23 cellular contexts compared by ENCODE assay signal in genomic region chr15:79494392-79494909, GRCh38.
A peak's percentile ranks its signal among the peaks of the same experiment; 100 is the strongest.
DNase-seq lines count a peak whose midpoint lies in the region; ATAC-seq, FAIRE-seq and TF ChIP-seq lines count a peak whose summit lies in the region.
"Had no signal": no experiment of that assay in that cellular context is flagged by ENCODE, and none has a peak within 500 bp of the region (broad histone marks: within the 10 kb centered on the region; RNA-seq: fewer than 3 reads in every experiment).

No MANE protein-coding gene starts in this region.

- H3K9ac ChIP-seq in H9 (ENCODE audit: extremely low read depth, insufficient read length, low read length): no peak overlapping the region
- H3K9ac ChIP-seq: GM23248 had no signal

- H3K36me3 ChIP-seq in GM23338 (ENCODE audit: insufficient read depth) (no peaks in the 10 kb centered on the region), body of pancreas (replicated peaks in 1 of 2; ENCODE audit: insufficient read depth in 1 of 2, low read depth in 2 of 2) (no peaks in the 10 kb centered on the region), pancreas (no peaks in the 10 kb centered on the region)
- H3K36me3 ChIP-seq: BE2C had no signal

- no peak for TF ChIP-seq POLR2A in body of pancreas (IDR thresholded peaks at IDR 0.05)

- H3K27ac ChIP-seq in GM23338 (ENCODE audit: low read depth) (no peak overlapping the region), H9 (ENCODE audit: insufficient read length, low read depth, low read length) (no peak overlapping the region), body of pancreas (peak overlapping the region; percentile 5 to 58 (median 34)), pancreas (peak overlapping the region in 3 of 4 donors; percentile 7 to 47 (median 10))
- H3K27ac ChIP-seq: GM23248, HL-60 had no signal

- no peak overlapping the region for H2BK5ac ChIP-seq in H9 (ENCODE audit: insufficient read length, low read length)

- H3K23me2 ChIP-seq in H9 (ENCODE audit: insufficient read length, low read depth, low read length, poor library complexity, severe bottlenecking): no peaks in the 10 kb centered on the region

- no peak overlapping the region for H4K8ac ChIP-seq in H9 (replicated peaks; ENCODE audit: insufficient read length, low read depth, low read length)

- H3K27me3 ChIP-seq in GM23338 (ENCODE audit: insufficient read depth) (no peaks in the 10 kb centered on the region), H9 (ENCODE audit: insufficient read depth, low read length) (no peaks in the 10 kb centered on the region), body of pancreas (no peaks in the 10 kb centered on the region), pancreas (no peaks in the 10 kb centered on the region)

- no peak for ATAC-seq in GM23338
- peak; percentile 68 for ATAC-seq in body of pancreas
- ATAC-seq in pancreas: peak; percentile 21 to 65 (median 46)
- ATAC-seq in GM21528 (IDR thresholded peaks at IDR 0.05; ENCODE audit: low FRiP score, unreplicated experiment): no peak
- no peak for ATAC-seq in HG03039 (IDR thresholded peaks at IDR 0.05; ENCODE audit: unreplicated experiment)
- ATAC-seq: GM12878, K562 had no signal

- DNase-seq in GM23338 (ENCODE audit: low spot score) (no peak), H9 (no peak), body of pancreas (no peak), pancreas (no peak), NCI-H2227 treated with DMSO at 0.1 percent for 48 hours (lab: John Stamatoyannopoulos, UW) (no peak)
- DNase-seq: ACHN; BE2C; C1 segment of cervical spinal cord; CD4-positive, CD25-positive, alpha-beta regulatory T cell; CD8-positive, alpha-beta memory T cell; COR-L47; DMS 273 treated with DMSO at 0.1 percent for 48 hours; DMS53; DND-41; EL; GM23248; IMR-90 had no signal

- no peaks in the 10 kb centered on the region; the same call in 2 of the 3 replicates for H3K9me3 Mint-ChIP-seq in GM23338
- peaks cover 0 to 8% of the 10 kb centered on the region in 2 experiments; a peak in 2 of 5 replicates for H3K9me3 Mint-ChIP-seq in H9

- intact Hi-C loops in body of pancreas (cut with DNase I): no loop called here
- intact Hi-C loops in pancreas (cut with DNase I): no loop called here

- no peak overlapping the region for H2BK12ac ChIP-seq in H9 (ENCODE audit: insufficient read length, low read depth, low read length)

- H3K79me2 ChIP-seq in GM23338 (replicated peaks; ENCODE audit: insufficient read depth): no peaks in the 10 kb centered on the region
- no peaks in the 10 kb centered on the region for H3K79me2 ChIP-seq in H9 (ENCODE audit: insufficient read depth, low read length)

- no peaks in the 10 kb centered on the region for H3F3A ChIP-seq in GM23338 (replicated peaks; ENCODE audit: low read depth)

- H3K27ac Mint-ChIP-seq in GM23338: no peak overlapping the region
- peak overlapping the region in 2 of 3 experiments; percentile 3 to 31; a peak in 1 of 7 replicates for H3K27ac Mint-ChIP-seq in H9
- H3K27ac Mint-ChIP-seq: CD4-positive, CD25-positive, alpha-beta regulatory T cell; CD8-positive, alpha-beta memory T cell had no signal

- no peaks in the 10 kb centered on the region; the same call in 1 of the 2 replicates for H3K9me2 ChIP-seq in GM23338 (ENCODE audit: insufficient read depth)

- H3K4me1 Mint-ChIP-seq in GM23338: peaks cover 13% of the 10 kb centered on the region
- H3K4me1 Mint-ChIP-seq in H9: peaks cover 11 to 14% of the 10 kb centered on the region in 2 experiments
- H3K4me1 Mint-ChIP-seq: CD8-positive, alpha-beta memory T cell had no signal

- H3K4me2 ChIP-seq in GM23338 (no peak overlapping the region), H9 (ENCODE audit: insufficient read depth, insufficient read length, low read length) (no peak overlapping the region)

- H3K9me3 ChIP-seq in H9 (ENCODE audit: control insufficient read depth, low read depth, low read length): no peaks in the 10 kb centered on the region
- no peaks in the 10 kb centered on the region for H3K9me3 ChIP-seq in body of pancreas
- H3K9me3 ChIP-seq in pancreas: no peaks in the 10 kb centered on the region
- H3K9me3 ChIP-seq: BE2C had no signal

- H3K18ac ChIP-seq in H9 (ENCODE audit: insufficient read length, low read depth, low read length): no peak overlapping the region

- H2AFZ ChIP-seq in GM23338: peak overlapping the region; percentile 28; the same call in 1 of the 2 replicates
- H2AFZ ChIP-seq in H9 (ENCODE audit: low read length): no peak overlapping the region
- H2AFZ ChIP-seq: GM23248 had no signal

- H3K23ac ChIP-seq in H9 (ENCODE audit: insufficient read length, low read depth, low read length): no peak overlapping the region

- H3K4me1 ChIP-seq in GM23338 (ENCODE audit: insufficient read depth) (peaks cover 8% of the 10 kb centered on the region; the same call in 1 of the 2 replicates), H9 (ENCODE audit: insufficient read depth, low read length) (peaks cover 10% of the 10 kb centered on the region; the same call in 1 of the 2 replicates), body of pancreas (peaks cover 5% of the 10 kb centered on the region), pancreas (no peaks in the 10 kb centered on the region)
- H3K4me1 ChIP-seq: BE2C had no signal

- H2BK120ac ChIP-seq in H9 (ENCODE audit: low read depth, low read length, poor library complexity, severe bottlenecking): no peak overlapping the region

- H4K91ac ChIP-seq in H9 (ENCODE audit: insufficient read length, low read depth, low read length): no peak overlapping the region

- H3T11ph ChIP-seq in H9 (ENCODE audit: low read length): no peak overlapping the region

- H3K27me3 Mint-ChIP-seq in GM23338 (ENCODE audit: insufficient read depth, low read depth, poor library complexity) (no peaks in the 10 kb centered on the region), H9 (ENCODE audit: low read depth) (no peaks in the 10 kb centered on the region; the same call in none of the 2 replicates)

- H3K56ac ChIP-seq in H9 (ENCODE audit: insufficient read length, low read depth, low read length): no peak overlapping the region

- H3K4me3 ChIP-seq in GM23338 (no peak overlapping the region), body of pancreas (no peak overlapping the region), pancreas (no peak overlapping the region)
- H3K4me3 ChIP-seq: GM12878, GM23248, K562 had no signal

- no peak for FAIRE-seq in pancreas (lab: Jason Lieb, UNC)
- FAIRE-seq: A204.1, GM12878, K562 had no signal

- no peaks in the 10 kb centered on the region; the same call in 2 of the 3 replicates for H3K36me3 Mint-ChIP-seq in GM23338 (ENCODE audit: low read depth)
- peaks cover 0 to 6% (median 0%) of the 10 kb centered on the region in 3 experiments; a peak in 2 of 7 replicates for H3K36me3 Mint-ChIP-seq in H9 (ENCODE audit: insufficient read depth in 1 of 3, low read depth in 3 of 3)
- H3K36me3 Mint-ChIP-seq: CD4-positive, CD25-positive, alpha-beta regulatory T cell; CD8-positive, alpha-beta memory T cell had no signal

- no peaks in the 10 kb centered on the region for H4K20me1 ChIP-seq in GM23338 (replicated peaks; ENCODE audit: insufficient read depth)
- H4K20me1 ChIP-seq in H9 (ENCODE audit: control insufficient read depth, insufficient read depth, insufficient read length): no peaks in the 10 kb centered on the region

- TF ChIP-seq CTCF in GM23338 (conservative IDR thresholded peaks at IDR 0.05; ENCODE audit: low read depth in 2 of 2) (no peak), H9 (conservative IDR thresholded peaks at IDR 0.05) (no peak), body of pancreas (IDR thresholded peaks at IDR 0.05) (no peak), pancreas (IDR thresholded peaks at IDR 0.05) (no peak)

- H3K4ac ChIP-seq in H9 (ENCODE audit: low read depth, low read length): no peak overlapping the region

- no peak overlapping the region for H2BK15ac ChIP-seq in H9 (ENCODE audit: low read depth, low read length)

- WGBS in H9 (ENCODE audit: extremely low coverage, insufficient read length, low lambda C conversion rate): no CpG with 5 or more reads among the region's 7 CpGs
- WGBS in body of pancreas, 2 donors: 49 to 50% methylated on average over 7 of the region's 7 CpGs
- WGBS in pancreas, 2 donors: 51 to 54% methylated on average over 7 of the region's 7 CpGs

- H3K4me3 Mint-ChIP-seq in GM23338 (no peak overlapping the region), H9 (no peak overlapping the region)
- H3K4me3 Mint-ChIP-seq: CD4-positive, CD25-positive, alpha-beta regulatory T cell; CD8-positive, alpha-beta memory T cell had no signal

- no peak overlapping the region for H2AK5ac ChIP-seq in H9 (ENCODE audit: insufficient read length, low read length)

- H2BK20ac ChIP-seq in H9 (ENCODE audit: low read depth, low read length, poor library complexity, severe bottlenecking): no peak overlapping the region

- H3K79me1 ChIP-seq in H9 (ENCODE audit: insufficient read depth, low read depth, low read length, poor library complexity, severe bottlenecking): no peaks in the 10 kb centered on the region

- no peak overlapping the region for H3K14ac ChIP-seq in H9 (ENCODE audit: insufficient read depth, low read length)

- no peak overlapping the region for H4K5ac ChIP-seq in H9 (ENCODE audit: insufficient read length, low read depth, low read length)

TF ChIP-seq in GM23338, 12 proteins besides CTCF, POLR2A, EP300 and RAD21 (continues in another document):
- TF ChIP-seq EZH2 (IDR thresholded peaks at IDR 0.05; ENCODE audit: low read depth, unreplicated experiment): no peak

Comparison
In these comparisons a context has a peak if more than half of its experiments do, and no peak if none do; other contexts are left out.
1. ATAC-seq: peak in body of pancreas (single experiment) and pancreas (4 of 4); none in GM23338 (single experiment), GM21528 (single experiment) and HG03039 (single experiment).
2. H3K27ac ChIP-seq: peak in body of pancreas (4 of 4) and pancreas (3 of 4); none in GM23338 (single experiment) and H9 (single experiment).